ENCODE assay signal across 31 cellular contexts in genomic region chr14:94398536-94398935, GRCh38. TPM values are rescaled to one million over a fixed set of nuclear protein-coding genes. Genes with fewer than 3 reads are reported as not detected.
"Had no signal": no experiment of that assay in that cellular context is flagged by ENCODE, and none has a peak within 500 bp of the region (broad histone marks: within the 10 kb centered on the region; RNA-seq: fewer than 3 reads in every experiment).

No MANE protein-coding gene starts in this region.

- H3K9me3 ChIP-seq: psoas muscle, thoracic aorta, upper lobe of right lung had no signal

- H3K27me3 ChIP-seq: upper lobe of right lung had no signal

- H3K4me1 ChIP-seq: psoas muscle had no signal

- H3K36me3 ChIP-seq: thoracic aorta, upper lobe of right lung had no signal

- H3K4me1 Mint-ChIP-seq: activated naive CD4-positive, alpha-beta T cell treated with anti-CD3 and anti-CD28 coated beads, Interleukin-2, amount 10 ng/mL, durations not matched to agents 7 days and 5 days had no signal

- ATAC-seq: esophagus mucosa; left colon; psoas muscle; stimulated activated naive CD8-positive, alpha-beta T cell treated with anti-CD3 and anti-CD28 coated beads, Interleukin-15, Interleukin-2, amounts not matched to agents 100 U/mL and 50 U/mL, for 24 hours; upper lobe of right lung had no signal

- H3K27ac ChIP-seq: psoas muscle, thoracic aorta, upper lobe of right lung, VCaP had no signal

- H3K4me3 ChIP-seq: psoas muscle, thoracic aorta, upper lobe of right lung had no signal

- H3K27ac Mint-ChIP-seq: activated CD4-positive, alpha-beta memory T cell treated with anti-CD3 and anti-CD28 coated beads, Interleukin-2, amount 10 ng/mL, durations not matched to agents 7 days and 5 days; activated CD4-positive, alpha-beta T cell treated with anti-CD3 and anti-CD28 coated beads, Interleukin-2, amount 10 ng/mL, durations not matched to agents 24 days and 14 days; activated naive CD4-positive, alpha-beta T cell treated with anti-CD3 and anti-CD28 coated beads, Interleukin-2, amount 10 ng/mL, durations not matched to agents 7 days and 5 days; activated naive CD8-positive, alpha-beta T cell treated with anti-CD3 and anti-CD28 coated beads, Interleukin-2, amount 10 ng/mL, durations not matched to agents 7 days and 5 days; activated T-cell treated with anti-CD3 and anti-CD28 coated beads, Interleukin-2, amount 50 U/mL, for 24 hours; endodermal cell; nephron had no signal

- H3K36me3 Mint-ChIP-seq: activated naive CD4-positive, alpha-beta T cell treated with anti-CD3 and anti-CD28 coated beads, Interleukin-2, amount 10 ng/mL, durations not matched to agents 7 days and 5 days; activated naive CD8-positive, alpha-beta T cell treated with anti-CD3 and anti-CD28 coated beads, Interleukin-2, amount 10 ng/mL, durations not matched to agents 7 days and 5 days had no signal

- H3K4me3 Mint-ChIP-seq: activated CD4-positive, alpha-beta memory T cell treated with anti-CD3 and anti-CD28 coated beads, Interleukin-2, amount 10 ng/mL, durations not matched to agents 7 days and 5 days; activated CD4-positive, alpha-beta T cell treated with anti-CD3 and anti-CD28 coated beads, Interleukin-2, amount 10 ng/mL, durations not matched to agents 24 days and 14 days; activated naive CD4-positive, alpha-beta T cell treated with anti-CD3 and anti-CD28 coated beads, Interleukin-2, amount 10 ng/mL, durations not matched to agents 7 days and 5 days; activated naive CD8-positive, alpha-beta T cell treated with anti-CD3 and anti-CD28 coated beads, Interleukin-2, amount 10 ng/mL, durations not matched to agents 7 days and 5 days; activated T-cell treated with anti-CD3 and anti-CD28 coated beads, Interleukin-2, amount 50 U/mL, for 24 hours; endodermal cell; nephron had no signal

- DNase-seq: activated CD4-positive, alpha-beta memory T cell treated with anti-CD3 and anti-CD28 coated beads, Interleukin-2, amount 10 ng/mL, durations not matched to agents 7 days and 5 days; activated CD4-positive, alpha-beta T cell treated with anti-CD3 and anti-CD28 coated beads, Interleukin-2, amount 10 ng/mL, durations not matched to agents 24 days and 14 days; activated CD4-positive, CD25-positive, alpha-beta regulatory T cell treated with anti-CD3 and anti-CD28 coated beads, Interleukin-2, amount 50 U/mL, for 72 hours; activated CD8-positive, alpha-beta memory T cell treated with anti-CD3 and anti-CD28 coated beads, Interleukin-2, amount 50 U/mL, for 48 hours; activated gamma-delta T cell; activated naive CD4-positive, alpha-beta T cell treated with anti-CD3 and anti-CD28 coated beads, Interleukin-2, amount 10 ng/mL, durations not matched to agents 7 days and 5 days; activated naive CD8-positive, alpha-beta T cell treated with anti-CD3 and anti-CD28 coated beads, Interleukin-2, amount 10 ng/mL, durations not matched to agents 7 days and 5 days; activated T-cell treated with anti-CD3 and anti-CD28 coated beads, Interleukin-2, amount 50 U/mL, for 24 hours; caudate nucleus; cortex of kidney; foreskin fibroblast; head of caudate nucleus; hypothalamus; left colon; mammary epithelial cell; psoas muscle; stimulated activated CD4-positive, alpha-beta T cell treated with anti-CD3 and anti-CD28 coated beads, Interleukin-15, amount 100 ng/mL, for 24 hours; stimulated activated naive CD8-positive, alpha-beta T cell treated with anti-CD3 and anti-CD28 coated beads, Interleukin-15, Interleukin-2, amounts not matched to agents 100 U/mL and 50 U/mL, for 24 hours; upper lobe of right lung had no signal

- H3K9me3 Mint-ChIP-seq: activated CD4-positive, alpha-beta memory T cell treated with anti-CD3 and anti-CD28 coated beads, Interleukin-2, amount 10 ng/mL, durations not matched to agents 7 days and 5 days; activated CD4-positive, alpha-beta T cell treated with anti-CD3 and anti-CD28 coated beads, Interleukin-2, amount 10 ng/mL, durations not matched to agents 24 days and 14 days; activated naive CD4-positive, alpha-beta T cell treated with anti-CD3 and anti-CD28 coated beads, Interleukin-2, amount 10 ng/mL, durations not matched to agents 7 days and 5 days; activated naive CD8-positive, alpha-beta T cell treated with anti-CD3 and anti-CD28 coated beads, Interleukin-2, amount 10 ng/mL, durations not matched to agents 7 days and 5 days; endodermal cell; nephron had no signal

RNA-seq across cellular contexts. Expression of gene SERPINA1, which starts 10.1 kb away (rescaled TPM):
- total RNA-seq: osteocyte had no signal

RNA-seq across cellular contexts. Expression of gene SERPINA2, which starts 32.0 kb away (rescaled TPM):
- total RNA-seq: activated CD4-positive, alpha-beta memory T cell treated with anti-CD3 and anti-CD28 coated beads, Interleukin-2, amount 10 ng/mL, durations not matched to agents 7 days and 5 days; activated CD4-positive, alpha-beta T cell treated with anti-CD3 and anti-CD28 coated beads, Interleukin-2, amount 10 ng/mL, durations not matched to agents 24 days and 14 days; activated naive CD8-positive, alpha-beta T cell treated with anti-CD3 and anti-CD28 coated beads, Interleukin-2, amount 10 ng/mL, durations not matched to agents 7 days and 5 days; astrocyte; chondrocyte; endodermal cell; esophagus mucosa; left colon; liver; mammary epithelial cell; mucosa of gallbladder; osteocyte; psoas muscle; T-helper 1 cell treated with Interleukin-12 subunit alpha and Interleukin-12 subunit beta and Interleukin-4 antibody, amounts not matched to agents 30 ng/mL and 1 ng/mL, for 36 hours; thoracic aorta; upper lobe of right lung had no signal
- polyA plus RNA-seq: keratinocyte, liver, mammary epithelial cell, psoas muscle had no signal

RNA-seq across cellular contexts. Expression of gene SERPINA11, which starts 54.1 kb away (rescaled TPM):
- total RNA-seq: activated CD4-positive, alpha-beta memory T cell treated with anti-CD3 and anti-CD28 coated beads, Interleukin-2, amount 10 ng/mL, durations not matched to agents 7 days and 5 days; activated CD4-positive, alpha-beta T cell treated with anti-CD3 and anti-CD28 coated beads, Interleukin-2, amount 10 ng/mL, durations not matched to agents 24 days and 14 days; activated naive CD8-positive, alpha-beta T cell treated with anti-CD3 and anti-CD28 coated beads, Interleukin-2, amount 10 ng/mL, durations not matched to agents 7 days and 5 days; chondrocyte; left colon; osteocyte; psoas muscle; T-helper 1 cell treated with Interleukin-12 subunit alpha and Interleukin-12 subunit beta and Interleukin-4 antibody, amounts not matched to agents 30 ng/mL and 1 ng/mL, for 36 hours; thoracic aorta; upper lobe of right lung had no signal
- polyA plus RNA-seq: keratinocyte, psoas muscle had no signal
